22 cellular contexts compared by ENCODE assay signal in the genomic region with DNA sequence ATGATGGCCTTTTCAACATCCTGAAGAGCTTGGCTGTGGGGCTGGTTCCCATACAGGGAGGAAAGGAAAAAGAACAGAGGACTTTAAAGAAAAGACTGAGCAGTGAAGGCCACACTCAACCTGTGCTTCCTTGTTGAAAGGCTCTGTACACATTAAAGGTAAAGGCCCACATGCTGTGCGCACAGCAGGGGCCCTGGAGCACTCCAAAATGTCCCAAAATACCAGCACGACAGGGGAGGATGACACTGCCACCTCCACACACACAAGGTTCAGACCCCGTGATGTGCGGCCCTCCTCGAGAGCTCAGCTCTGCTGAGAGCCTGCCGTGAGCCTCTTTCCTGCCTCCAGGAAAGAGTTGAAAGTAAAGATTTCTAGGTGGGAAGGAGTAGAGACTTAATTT. TPM values are rescaled to one million over a fixed set of nuclear protein-coding genes. Genes with fewer than 3 reads are reported as not detected.
DNase-seq lines count a peak whose midpoint lies in the region; ATAC-seq and TF ChIP-seq lines count a peak whose summit lies in the region.
"Had no signal": no experiment of that assay in that cellular context is flagged by ENCODE, and none has a peak within 500 bp of the region (broad histone marks: within the 10 kb centered on the region; RNA-seq: fewer than 3 reads in every experiment).

No MANE protein-coding gene starts in this region.

- no CpG with 5 or more reads among the region's 6 CpGs for WGBS in H9 (ENCODE audit: extremely low coverage, insufficient read length, low lambda C conversion rate)
- 71% methylated on average over 6 of the region's 6 CpGs for WGBS in HUES64
- 76 to 81% methylated on average over 2 to 6 of the region's 6 CpGs for WGBS in endodermal cell (ENCODE audit: insufficient coverage in 1 of 2, insufficient read length in 1 of 2), 2 experiments

- no peak overlapping the region for H3K4ac ChIP-seq in H9 (ENCODE audit: low read depth, low read length)

- H4K5ac ChIP-seq in H9 (ENCODE audit: insufficient read length, low read depth, low read length): no peak overlapping the region

- no peak overlapping the region for H2BK120ac ChIP-seq in H9 (ENCODE audit: low read depth, low read length, poor library complexity, severe bottlenecking)

- H3K27me3 ChIP-seq in H9 (ENCODE audit: insufficient read depth, low read length): no peaks in the 10 kb centered on the region
- no peaks in the 10 kb centered on the region for H3K27me3 ChIP-seq in HUES64 (ENCODE audit: insufficient read depth, low read length)
- no peaks in the 10 kb centered on the region for H3K27me3 ChIP-seq in endodermal cell (ENCODE audit: control insufficient read depth, insufficient read depth, low read length, poor library complexity, severe bottlenecking)
- H3K27me3 ChIP-seq: Peyer's patch, SJCRH30 had no signal

- H3K36me3 Mint-ChIP-seq in H9 (ENCODE audit: insufficient read depth in 1 of 3, low read depth in 3 of 3) (peaks cover 53 to 81% (median 69%) of the 10 kb centered on the region in 3 experiments), endodermal cell (ENCODE audit: low read depth) (peaks cover 67% of the 10 kb centered on the region), glutamatergic neuron (ENCODE audit: unreplicated experiment) (no peaks in the 10 kb centered on the region)
- H3K36me3 Mint-ChIP-seq: CD4-positive, CD25-positive, alpha-beta regulatory T cell had no signal

- H3K4me3 Mint-ChIP-seq in H9: no peak overlapping the region
- no peak overlapping the region for H3K4me3 Mint-ChIP-seq in endodermal cell
- no peak overlapping the region for H3K4me3 Mint-ChIP-seq in glutamatergic neuron (ENCODE audit: unreplicated experiment)
- H3K4me3 Mint-ChIP-seq: CD4-positive, CD25-positive, alpha-beta regulatory T cell had no signal

- no peak overlapping the region for H2BK15ac ChIP-seq in H9 (ENCODE audit: low read depth, low read length)

- no peak for TF ChIP-seq CTCF in H9 (conservative IDR thresholded peaks at IDR 0.05)
- no peak for TF ChIP-seq CTCF in endodermal cell (conservative IDR thresholded peaks at IDR 0.05)
- TF ChIP-seq CTCF in glutamatergic neuron (IDR thresholded peaks at IDR 0.05; ENCODE audit: partially characterized antibody, unreplicated experiment): no peak

- H3K9me3 ChIP-seq in H9 (ENCODE audit: control insufficient read depth, low read depth, low read length) (no peaks in the 10 kb centered on the region), HUES64 (ENCODE audit: insufficient read depth, low read depth, low read length) (no peaks in the 10 kb centered on the region), endodermal cell (ENCODE audit: control insufficient read depth, low read length) (no peaks in the 10 kb centered on the region)
- H3K9me3 ChIP-seq: Peyer's patch, SJCRH30 had no signal

- H3K27ac ChIP-seq in H9 (ENCODE audit: insufficient read length, low read depth, low read length) (no peak overlapping the region), HUES64 (ENCODE audit: low read depth, low read length) (peak overlapping the region; percentile 44), endodermal cell (ENCODE audit: low read depth, low read length) (no peak overlapping the region), substantia nigra (ENCODE audit: low read depth, low read length, poor library complexity, severe bottlenecking) (peak overlapping the region; percentile 67)
- H3K27ac ChIP-seq: Peyer's patch, SJCRH30 had no signal

- H3K9me3 Mint-ChIP-seq in H9 (no peaks in the 10 kb centered on the region), endodermal cell (no peaks in the 10 kb centered on the region), glutamatergic neuron (ENCODE audit: unreplicated experiment) (no peaks in the 10 kb centered on the region)
- H3K9me3 Mint-ChIP-seq: CD4-positive, CD25-positive, alpha-beta regulatory T cell had no signal

- no peak overlapping the region for H3K23ac ChIP-seq in H9 (ENCODE audit: insufficient read length, low read depth, low read length)

- H3K79me1 ChIP-seq in H9 (ENCODE audit: insufficient read depth, low read depth, low read length, poor library complexity, severe bottlenecking): no peaks in the 10 kb centered on the region

- H3K23me2 ChIP-seq in H9 (ENCODE audit: insufficient read length, low read depth, low read length, poor library complexity, severe bottlenecking): peaks cover 2% of the 10 kb centered on the region

- no peak overlapping the region for H4K8ac ChIP-seq in H9 (replicated peaks; ENCODE audit: insufficient read length, low read depth, low read length)

- no peak for ATAC-seq in GM21367 (IDR thresholded peaks at IDR 0.05; ENCODE audit: unreplicated experiment)
- ATAC-seq: GM12878 had no signal

- H3K4me2 ChIP-seq in H9 (ENCODE audit: insufficient read depth, insufficient read length, low read length): no peak overlapping the region

- H3K4me1 ChIP-seq in H9 (ENCODE audit: insufficient read depth, low read length) (no peaks in the 10 kb centered on the region), HUES64 (ENCODE audit: insufficient read depth, low read length) (no peaks in the 10 kb centered on the region), endodermal cell (ENCODE audit: control insufficient read depth, insufficient read depth, low read length) (no peaks in the 10 kb centered on the region)
- H3K4me1 ChIP-seq: Peyer's patch, SJCRH30 had no signal

- no peak overlapping the region for H3K56ac ChIP-seq in H9 (ENCODE audit: insufficient read length, low read depth, low read length)

- H3K27me3 Mint-ChIP-seq in H9 (ENCODE audit: low read depth): no peaks in the 10 kb centered on the region
- H3K27me3 Mint-ChIP-seq in endodermal cell (ENCODE audit: insufficient read depth): no peaks in the 10 kb centered on the region
- peaks cover 2% of the 10 kb centered on the region for H3K27me3 Mint-ChIP-seq in glutamatergic neuron (ENCODE audit: unreplicated experiment)
- H3K27me3 Mint-ChIP-seq: CD4-positive, CD25-positive, alpha-beta regulatory T cell had no signal

- no peaks in the 10 kb centered on the region for H3K79me2 ChIP-seq in H9 (ENCODE audit: insufficient read depth, low read length)

- H3K14ac ChIP-seq in H9 (ENCODE audit: insufficient read depth, low read length): no peak overlapping the region

- peaks cover 2% of the 10 kb centered on the region for H4K20me1 ChIP-seq in H9 (ENCODE audit: control insufficient read depth, insufficient read depth, insufficient read length)

- H3K4me3 ChIP-seq in HUES64 (ENCODE audit: low read length) (no peak overlapping the region), endodermal cell (ENCODE audit: low read length) (no peak overlapping the region)
- H3K4me3 ChIP-seq: GM12878, Peyer's patch, SJCRH30 had no signal

- H3K4me1 Mint-ChIP-seq in H9: peaks cover 11 to 13% of the 10 kb centered on the region in 2 experiments; a peak in 3 of 4 replicates
- H3K4me1 Mint-ChIP-seq in endodermal cell: peaks cover 9% of the 10 kb centered on the region
- H3K4me1 Mint-ChIP-seq in glutamatergic neuron (ENCODE audit: low read depth, unreplicated experiment): no peaks in the 10 kb centered on the region

- H4K91ac ChIP-seq in H9 (ENCODE audit: insufficient read length, low read depth, low read length): no peak overlapping the region

- no peak overlapping the region for H2BK20ac ChIP-seq in H9 (ENCODE audit: low read depth, low read length, poor library complexity, severe bottlenecking)

- no peak overlapping the region for H3T11ph ChIP-seq in H9 (ENCODE audit: low read length)

- no peak overlapping the region for H2AFZ ChIP-seq in H9 (ENCODE audit: low read length)

- H3K9ac ChIP-seq in H9 (ENCODE audit: extremely low read depth, insufficient read length, low read length): no peak overlapping the region
- H3K9ac ChIP-seq in HUES64 (ENCODE audit: low read depth, low read length): no peak overlapping the region
- H3K9ac ChIP-seq in endodermal cell (ENCODE audit: extremely low read depth, low read length, poor library complexity, severe bottlenecking): no peak overlapping the region

- H3K27ac Mint-ChIP-seq in H9: peak overlapping the region in 2 of 3 experiments; percentile 91 to 92; a peak in 5 of 7 replicates
- H3K27ac Mint-ChIP-seq in endodermal cell: peak overlapping the region; percentile 70
- no peak overlapping the region for H3K27ac Mint-ChIP-seq in glutamatergic neuron (ENCODE audit: unreplicated experiment)

- H2BK12ac ChIP-seq in H9 (ENCODE audit: insufficient read length, low read depth, low read length): no peak overlapping the region

- H3K36me3 ChIP-seq in HUES64 (ENCODE audit: insufficient read depth, low read length) (peaks cover 77% of the 10 kb centered on the region), endodermal cell (ENCODE audit: control insufficient read depth, insufficient read depth, low read length) (peaks cover 69% of the 10 kb centered on the region)
- H3K36me3 ChIP-seq: Peyer's patch had no signal

- no peak overlapping the region for H3K18ac ChIP-seq in H9 (ENCODE audit: insufficient read length, low read depth, low read length)

- H2AK5ac ChIP-seq in H9 (ENCODE audit: insufficient read length, low read length): no peak overlapping the region

- no peak for DNase-seq in H9
- no peak for DNase-seq in endodermal cell
- peak in 1 of 49 donors; percentile 54 for DNase-seq in substantia nigra (lab: John Stamatoyannopoulos, UW)
- no peak for DNase-seq in NCI-H2029 (lab: John Stamatoyannopoulos, UW)
- no peak for DNase-seq in glutamatergic neuron
- DNase-seq: CD4-positive, CD25-positive, alpha-beta regulatory T cell; DMS 273 treated with DMSO at 0.1 percent for 48 hours; DMS79 treated with DMSO at 0.1 percent for 48 hours; HCEC 1CT; IMR-90; NCI-H1105; NCI-H187; NCI-H2107; NCI-H226; NCI-H524 treated with DMSO at 0.1 percent for 48 hours; NCI-H82; Peyer's patch; SJCRH30; T-helper 1 cell had no signal

- no peak overlapping the region for H2BK5ac ChIP-seq in H9 (ENCODE audit: insufficient read length, low read length)

RNA-seq across cellular contexts. Expression of gene FANCA, which starts 36.5 kb away (rescaled TPM):
- total RNA-seq in H9 (2021) (84.3 and 106 TPM in 2 replicates), endodermal cell (100 to 1,000 TPM; 131 to 165 TPM), glutamatergic neuron (ENCODE audit: unreplicated experiment) (42.8 TPM)
- polyA plus RNA-seq in HUES64 (2013, experiment 1 of 2): 42.1 TPM
- polyA plus RNA-seq in HUES64 (2013, experiment 2 of 2): 36.6 TPM
- polyA plus RNA-seq in endodermal cell (2013, experiment 1 of 2): 79.8 TPM
- polyA plus RNA-seq in endodermal cell (2013, experiment 2 of 2): 71.3 TPM

RNA-seq across cellular contexts. Expression of gene SPIRE2, which starts 48.4 kb away (rescaled TPM):
- total RNA-seq in H9 (2021) (6.7 and 6.9 TPM in 2 replicates), endodermal cell (10 to 100 TPM; 12.8 to 12.9 TPM), glutamatergic neuron (ENCODE audit: unreplicated experiment) (39.2 TPM)
- 6.3 TPM for polyA plus RNA-seq in HUES64 (2013, experiment 1 of 2)
- 5.6 TPM for polyA plus RNA-seq in HUES64 (2013, experiment 2 of 2)
- polyA plus RNA-seq in endodermal cell (2013, experiment 1 of 2): 10.5 TPM
- polyA plus RNA-seq in endodermal cell (2013, experiment 2 of 2): 7.9 TPM
- polyA plus RNA-seq: CD4-positive, CD25-positive, alpha-beta regulatory T cell had no signal

RNA-seq across cellular contexts. Expression of gene ZNF276, which starts 58.6 kb away (rescaled TPM):
- total RNA-seq in H9 (2021) (17.4 and 18.6 TPM in 2 replicates), endodermal cell (10 to 100 TPM; 28.2 to 32.6 TPM), glutamatergic neuron (ENCODE audit: unreplicated experiment) (20.8 TPM)
- 4.1 TPM for polyA plus RNA-seq in HUES64 (2013, experiment 1 of 2)
- polyA plus RNA-seq in HUES64 (2013, experiment 2 of 2): 7.2 TPM
- polyA plus RNA-seq in endodermal cell (2013, experiment 1 of 2): 22.9 TPM
- polyA plus RNA-seq in endodermal cell (2013, experiment 2 of 2): 15.8 TPM

RNA-seq across cellular contexts. Expression of gene VPS9D1, which starts 59.2 kb away (rescaled TPM):
- total RNA-seq in H9 (2021): 5.6 and 6.0 TPM in 2 replicates
- polyA plus RNA-seq in HUES64 (2013, experiment 1 of 2): 3.5 TPM
- 7.5 TPM for polyA plus RNA-seq in HUES64 (2013, experiment 2 of 2)
- total RNA-seq in endodermal cell: 10 to 100 TPM in 1 of 2 donors, 1 to 10 TPM in 1; 7.4 to 10.0 TPM
- polyA plus RNA-seq in endodermal cell (2013, experiment 1 of 2): 12.8 TPM
- 10.7 TPM for polyA plus RNA-seq in endodermal cell (2013, experiment 2 of 2)
- total RNA-seq in glutamatergic neuron (ENCODE audit: unreplicated experiment): 19.5 TPM

Comparison
In these comparisons a context has a peak if more than half of its experiments do, and no peak if none do; other contexts are left out.
1. H3K27ac ChIP-seq: peak in HUES64 (single experiment) and substantia nigra (single experiment); none in H9 (single experiment) and endodermal cell (single experiment).